Comparison of ENCODE assay signal across 8 cellular contexts in the genomic region with DNA sequence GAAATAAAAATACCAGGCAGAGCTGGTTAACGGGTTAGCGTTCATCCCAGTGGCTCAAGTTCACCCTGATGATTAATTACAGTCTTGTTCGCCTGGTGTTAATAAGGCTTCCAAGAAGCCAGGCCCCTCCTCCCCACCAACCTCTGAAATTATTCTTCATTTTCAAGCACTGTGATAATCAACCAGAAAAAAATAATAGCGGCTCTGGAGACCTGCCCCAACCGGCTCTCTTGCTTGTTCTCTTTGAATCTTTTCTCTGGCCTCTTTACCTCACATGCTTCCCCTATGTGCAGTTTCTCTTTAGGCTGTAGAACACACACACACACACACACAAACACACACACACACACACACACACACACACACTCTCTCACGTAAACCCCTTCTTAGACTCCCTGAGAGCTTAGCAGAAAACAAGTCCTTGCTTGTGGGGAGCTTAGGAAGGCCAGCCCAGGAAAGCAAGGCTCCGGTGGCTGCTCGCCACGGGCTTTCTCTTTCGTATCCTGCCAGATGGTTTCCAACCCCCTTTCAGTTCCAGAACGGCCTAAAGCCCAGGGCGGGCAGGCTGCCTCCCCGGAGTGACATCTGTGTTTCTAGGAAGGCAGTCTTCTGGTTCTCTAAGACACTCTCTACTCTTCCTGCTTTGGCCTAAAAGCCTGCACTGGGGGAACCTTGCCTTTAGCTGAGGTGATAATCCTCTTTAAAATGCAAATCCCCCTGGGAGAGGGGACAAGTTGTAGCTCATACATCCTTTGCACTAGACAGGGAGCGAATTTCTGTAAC.
DNase-seq lines count a peak whose midpoint lies in the region; ATAC-seq and TF ChIP-seq lines count a peak whose summit lies in the region.

No MANE protein-coding gene starts in this region.

- TF ChIP-seq CTCF in AG10803 (conservative IDR thresholded peaks at IDR 0.05; ENCODE audit: low read length) (no peak), WERI-Rb-1 (IDR thresholded peaks at IDR 0.05; ENCODE audit: low read depth, low read length) (no peak)

- H3K27ac ChIP-seq in WERI-Rb-1: peak overlapping the region; percentile 90

- DNase-seq in AG10803 (ENCODE audit: low read depth) (peak; percentile 76), WERI-Rb-1 (peak; percentile 97), dermis blood vessel endothelial cell (peak; percentile 44), medulla oblongata (ENCODE audit: extremely low spot score) (peak; percentile 89)
- peak; percentile 52 for DNase-seq in stimulated activated CD8-positive, alpha-beta memory T cell treated with anti-CD3 and anti-CD28 coated beads, Interleukin-4, amount 100 ng/mL, for 48 hours
- no peak for DNase-seq in effector CD4-positive, alpha-beta T cell

- peak overlapping the region; percentile 23 for H3K4me3 ChIP-seq in AG10803 (ENCODE audit: low read length)
- H3K4me3 ChIP-seq in WERI-Rb-1 (ENCODE audit: low read depth, low read length): peak overlapping the region; percentile 42

- no peaks in the 10 kb centered on the region for H3K27me3 ChIP-seq in WERI-Rb-1 (ENCODE audit: insufficient read depth, low read depth, severe bottlenecking)

- H3K36me3 ChIP-seq in WERI-Rb-1: no peaks in the 10 kb centered on the region

- no peaks in the 10 kb centered on the region for H3K9me3 ChIP-seq in WERI-Rb-1 (ENCODE audit: severe bottlenecking)

- ATAC-seq in GM19324 (IDR thresholded peaks at IDR 0.05; ENCODE audit: low FRiP score, unreplicated experiment) (peak; percentile 90), HG03354 (IDR thresholded peaks at IDR 0.05; ENCODE audit: poor library complexity, severe bottlenecking, unreplicated experiment) (peak; percentile 91)
